Comparison of ENCODE assay signal across 24 cellular contexts in genomic region chr2:147933931-147934330, GRCh38.
"Had no signal": no experiment of that assay in that cellular context is flagged by ENCODE, and none has a peak within 500 bp of the region (broad histone marks: within the 10 kb centered on the region; RNA-seq: fewer than 3 reads in every experiment).

No MANE protein-coding gene starts in this region.

- H3K27ac Mint-ChIP-seq: natural killer cell treated with Interleukin-12 subunit alpha and Interleukin-12 subunit beta and Interleukin-15 and Interleukin-18, amount 100 ng/mL, for 72 hours; progenitor cell of endocrine pancreas; stimulated activated naive B cell treated with anti-CD40 and anti-IgM and Interleukin-4, amounts not matched to agents 10 μg/mL and 1 μg/mL and 100 μg/mL, for 72 hours had no signal

- H3K4me3 ChIP-seq: left ventricle myocardium inferior, lung, mucosa of descending colon, ovary, right atrium auricular region, skin epidermis, stomach, testis, thyroid gland, uterus had no signal

- H3K27me3 ChIP-seq: ovary, right atrium auricular region, stomach, testis, thyroid gland, uterus had no signal

- H3K9me3 Mint-ChIP-seq: naive thymus-derived CD4-positive, alpha-beta T cell; natural killer cell treated with Interleukin-12 subunit alpha and Interleukin-12 subunit beta and Interleukin-15 and Interleukin-18, amount 100 ng/mL, for 72 hours; stimulated activated naive B cell treated with anti-CD40 and anti-IgM and Interleukin-4, amounts not matched to agents 10 μg/mL and 1 μg/mL and 100 μg/mL, for 72 hours had no signal

- H3K36me3 ChIP-seq: ovary, uterus had no signal

- ATAC-seq: mucosa of descending colon; naive thymus-derived CD4-positive, alpha-beta T cell; natural killer cell treated with Interleukin-12 subunit alpha and Interleukin-12 subunit beta and Interleukin-15 and Interleukin-18, amount 100 ng/mL, for 72 hours; sciatic nerve; stimulated activated naive B cell treated with anti-CD40 and anti-IgM and Interleukin-4, amounts not matched to agents 10 μg/mL and 1 μg/mL and 100 μg/mL, for 72 hours; stimulated activated naive CD8-positive, alpha-beta T cell treated with anti-CD3 and anti-CD28 coated beads, Interleukin-15, Interleukin-2, amounts not matched to agents 100 U/mL and 50 U/mL, for 24 hours had no signal

- H3K9me3 ChIP-seq: left ventricle myocardium inferior, mucosa of descending colon, ovary, right atrium auricular region, stomach, testis, thyroid gland, uterus had no signal

- H3K4me1 Mint-ChIP-seq: stimulated activated naive B cell treated with anti-CD40 and anti-IgM and Interleukin-4, amounts not matched to agents 10 μg/mL and 1 μg/mL and 100 μg/mL, for 72 hours had no signal

- H3K4me1 ChIP-seq: left ventricle myocardium inferior, right atrium auricular region, testis, thyroid gland, uterus had no signal

- H3K27ac ChIP-seq: left ventricle myocardium inferior, ovary, right atrium auricular region, skin epidermis, stomach, testis, thyroid gland, uterus had no signal

- H3K27me3 Mint-ChIP-seq: naive thymus-derived CD4-positive, alpha-beta T cell; natural killer cell treated with Interleukin-12 subunit alpha and Interleukin-12 subunit beta and Interleukin-15 and Interleukin-18, amount 100 ng/mL, for 72 hours; progenitor cell of endocrine pancreas; stimulated activated naive B cell treated with anti-CD40 and anti-IgM and Interleukin-4, amounts not matched to agents 10 μg/mL and 1 μg/mL and 100 μg/mL, for 72 hours had no signal

- H3K4me3 Mint-ChIP-seq: naive thymus-derived CD4-positive, alpha-beta T cell; natural killer cell treated with Interleukin-12 subunit alpha and Interleukin-12 subunit beta and Interleukin-15 and Interleukin-18, amount 100 ng/mL, for 72 hours; stimulated activated naive B cell treated with anti-CD40 and anti-IgM and Interleukin-4, amounts not matched to agents 10 μg/mL and 1 μg/mL and 100 μg/mL, for 72 hours had no signal

- DNase-seq: hippocampal formation; islet precursor cell; left ventricle myocardium inferior; midbrain; mucosa of descending colon; naive thymus-derived CD4-positive, alpha-beta T cell; ovary; stimulated activated CD4-positive, alpha-beta T cell treated with anti-CD3 and anti-CD28 coated beads, Interleukin-12 subunit alpha, Interleukin-12 subunit beta, amount 100 ng/mL, for 4 hours; stimulated activated CD4-positive, alpha-beta T cell treated with anti-CD3 and anti-CD28 coated beads, Interleukin-15, amount 100 ng/mL, for 24 hours; stimulated activated CD4-positive, alpha-beta T cell treated with anti-CD3 and anti-CD28 coated beads, Interleukin-2, amount 100 ng/mL, for 24 hours; stimulated activated CD4-positive, alpha-beta T cell treated with anti-CD3 and anti-CD28 coated beads, Interleukin-4, amount 100 ng/mL, for 1 hour; stimulated activated naive B cell treated with anti-CD40 and anti-IgM and Interleukin-4, amounts not matched to agents 10 μg/mL and 1 μg/mL and 100 μg/mL, for 72 hours; stimulated activated naive CD8-positive, alpha-beta T cell treated with anti-CD3 and anti-CD28 coated beads, Interleukin-15, Interleukin-2, amounts not matched to agents 100 U/mL and 50 U/mL, for 24 hours; stomach; testis; thyroid gland; trophoblast cell; uterus had no signal
